In the genomic region with DNA sequence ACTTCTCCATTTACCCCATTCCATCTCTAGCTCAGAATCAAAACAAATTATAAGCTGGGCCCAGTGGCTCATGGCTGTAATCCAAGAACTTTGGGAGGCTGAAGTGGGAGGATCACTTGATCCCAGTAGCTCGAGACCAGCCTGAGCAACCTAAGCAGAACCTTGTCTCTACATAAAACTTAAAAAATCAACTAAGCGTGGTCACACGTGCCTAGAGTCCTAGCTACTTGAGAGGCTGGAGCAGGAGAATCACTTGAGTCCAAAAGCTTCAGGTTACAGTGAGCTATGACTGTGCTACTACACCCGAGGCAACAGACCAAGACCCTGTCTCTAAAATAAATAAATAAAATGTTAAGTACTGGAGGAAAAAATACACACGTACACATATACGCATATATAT, we compare ENCODE assay signal across 31 cellular contexts.
"Had no signal": no experiment of that assay in that cellular context is flagged by ENCODE, and none has a peak within 500 bp of the region (broad histone marks: within the 10 kb centered on the region; RNA-seq: fewer than 3 reads in every experiment).

No MANE protein-coding gene starts in this region.

- H3K9me3 ChIP-seq: colonic mucosa, pancreas, psoas muscle, sigmoid colon, upper lobe of left lung, vagina had no signal

- H3K4me1 ChIP-seq: colonic mucosa, psoas muscle, upper lobe of left lung, vagina had no signal

- DNase-seq: activated B cell treated with CpG ODN at 0.5 μM for 24 hours; activated CD4-positive, alpha-beta T cell treated with anti-CD3 and anti-CD28 coated beads, Interleukin-2, amount 50 U/mL, for 1 hour; activated CD8-positive, alpha-beta T cell treated with anti-CD3 and anti-CD28 coated beads for 36 hours; activated naive CD4-positive, alpha-beta T cell; activated T-cell treated with anti-CD3 and anti-CD28 coated beads, Interleukin-2, amount 50 U/mL, for 48 hours; anterior cingulate cortex; cerebellar nuclear complex; colonic mucosa; dorsolateral prefrontal cortex; effector memory CD4-positive, alpha-beta T cell; glutamatergic neuron; hippocampal formation; left cardiac atrium; mammary epithelial cell; naive B cell; nucleus accumbens; pancreas; psoas muscle; sigmoid colon; small intestine; stimulated activated CD4-positive, alpha-beta T cell treated with anti-CD3 and anti-CD28 coated beads, Interleukin-4, amount 100 ng/mL, for 24 hours; stimulated activated CD8-positive, alpha-beta memory T cell treated with anti-CD3 and anti-CD28 coated beads, Interleukin-4, amount 100 ng/mL, for 48 hours; stimulated activated naive CD8-positive, alpha-beta T cell treated with anti-CD3 and anti-CD28 coated beads, Interleukin-15, amount 100 ng/mL, for 72 hours; substantia nigra; T-helper 2 cell; upper lobe of left lung had no signal

- H3K36me3 ChIP-seq: colonic mucosa, pancreas, sigmoid colon, upper lobe of left lung, vagina had no signal

- H3K27me3 ChIP-seq: colonic mucosa, dorsolateral prefrontal cortex, pancreas, sigmoid colon, upper lobe of left lung, vagina had no signal

- H3K27ac Mint-ChIP-seq: activated B cell treated with CpG ODN at 0.5 μM for 24 hours; activated CD8-positive, alpha-beta T cell treated with anti-CD3 and anti-CD28 coated beads for 36 hours; activated naive CD8-positive, alpha-beta T cell; activated T-helper 2 cell treated with anti-CD3 and anti-CD28 coated beads, Interferon-gamma antibody, Interleukin-2, Interleukin-4, amounts not matched to agents 10 μg/mL and 5 μg/mL and 100 μg/mL, durations not matched to agents 14 hours and 24 hours and 36 hours; stimulated activated memory B cell treated with anti-CD40 and anti-IgM and Interleukin-4, amounts not matched to agents 10 μg/mL and 1 μg/mL and 100 μg/mL, for 72 hours; stimulated activated naive CD8-positive, alpha-beta T cell treated with anti-CD3 and anti-CD28 coated beads, Interleukin-15, amount 100 ng/mL, for 72 hours had no signal

- H3K4me3 Mint-ChIP-seq: activated B cell treated with CpG ODN at 0.5 μM for 24 hours; activated CD8-positive, alpha-beta T cell treated with anti-CD3 and anti-CD28 coated beads for 36 hours; activated naive CD8-positive, alpha-beta T cell; naive B cell; neural crest cell; stimulated activated memory B cell treated with anti-CD40 and anti-IgM and Interleukin-4, amounts not matched to agents 10 μg/mL and 1 μg/mL and 100 μg/mL, for 72 hours; stimulated activated naive CD8-positive, alpha-beta T cell treated with anti-CD3 and anti-CD28 coated beads, Interleukin-15, amount 100 ng/mL, for 72 hours had no signal

- H3K27me3 Mint-ChIP-seq: activated B cell treated with CpG ODN at 0.5 μM for 24 hours; activated CD8-positive, alpha-beta T cell treated with anti-CD3 and anti-CD28 coated beads for 36 hours; activated naive CD8-positive, alpha-beta T cell; naive B cell; stimulated activated memory B cell treated with anti-CD40 and anti-IgM and Interleukin-4, amounts not matched to agents 10 μg/mL and 1 μg/mL and 100 μg/mL, for 72 hours; stimulated activated naive CD8-positive, alpha-beta T cell treated with anti-CD3 and anti-CD28 coated beads, Interleukin-15, amount 100 ng/mL, for 72 hours had no signal

- H3K27ac ChIP-seq: colonic mucosa, dorsolateral prefrontal cortex, pancreas, psoas muscle, sigmoid colon, upper lobe of left lung, vagina had no signal

- H3K4me3 ChIP-seq: colonic mucosa, dorsolateral prefrontal cortex, pancreas, psoas muscle, sigmoid colon, upper lobe of left lung, vagina had no signal

- H3K9me3 Mint-ChIP-seq: activated B cell treated with CpG ODN at 0.5 μM for 24 hours; activated CD8-positive, alpha-beta T cell treated with anti-CD3 and anti-CD28 coated beads for 36 hours; activated T-helper 2 cell treated with anti-CD3 and anti-CD28 coated beads, Interferon-gamma antibody, Interleukin-2, Interleukin-4, amounts not matched to agents 10 μg/mL and 5 μg/mL and 100 μg/mL, durations not matched to agents 14 hours and 24 hours and 36 hours; naive B cell; neural crest cell; stimulated activated memory B cell treated with anti-CD40 and anti-IgM and Interleukin-4, amounts not matched to agents 10 μg/mL and 1 μg/mL and 100 μg/mL, for 72 hours; stimulated activated naive CD8-positive, alpha-beta T cell treated with anti-CD3 and anti-CD28 coated beads, Interleukin-15, amount 100 ng/mL, for 72 hours had no signal

- H3K4me1 Mint-ChIP-seq: activated B cell treated with CpG ODN at 0.5 μM for 24 hours; naive B cell; stimulated activated memory B cell treated with anti-CD40 and anti-IgM and Interleukin-4, amounts not matched to agents 10 μg/mL and 1 μg/mL and 100 μg/mL, for 72 hours had no signal
